In the genomic region with DNA sequence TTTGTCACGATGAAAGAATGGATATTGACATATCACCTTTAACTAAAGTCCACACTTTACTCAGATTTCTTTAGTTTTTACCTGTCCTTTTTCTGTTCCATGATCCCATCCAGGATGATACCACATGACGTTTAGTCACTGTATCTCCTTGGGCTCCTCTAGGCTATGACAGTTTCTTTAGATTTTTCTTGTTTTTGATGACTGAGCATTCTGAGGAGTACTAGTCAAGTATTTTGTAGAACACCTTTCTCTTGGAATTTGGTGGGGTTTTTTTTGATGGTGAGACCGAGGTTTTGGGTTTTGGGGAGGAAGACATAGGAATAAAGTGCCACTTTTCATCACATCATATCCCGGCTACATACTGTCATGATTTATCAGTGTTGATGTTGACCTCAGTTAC, we compare ENCODE assay signal across 2 cellular contexts.
TF ChIP-seq lines count a peak whose summit lies in the region.

No MANE protein-coding gene starts in this region.

TF ChIP-seq in HepG2, 621 proteins besides CTCF, POLR2A, EP300 and RAD21:
- TF ChIP-seq, protein P1, sequence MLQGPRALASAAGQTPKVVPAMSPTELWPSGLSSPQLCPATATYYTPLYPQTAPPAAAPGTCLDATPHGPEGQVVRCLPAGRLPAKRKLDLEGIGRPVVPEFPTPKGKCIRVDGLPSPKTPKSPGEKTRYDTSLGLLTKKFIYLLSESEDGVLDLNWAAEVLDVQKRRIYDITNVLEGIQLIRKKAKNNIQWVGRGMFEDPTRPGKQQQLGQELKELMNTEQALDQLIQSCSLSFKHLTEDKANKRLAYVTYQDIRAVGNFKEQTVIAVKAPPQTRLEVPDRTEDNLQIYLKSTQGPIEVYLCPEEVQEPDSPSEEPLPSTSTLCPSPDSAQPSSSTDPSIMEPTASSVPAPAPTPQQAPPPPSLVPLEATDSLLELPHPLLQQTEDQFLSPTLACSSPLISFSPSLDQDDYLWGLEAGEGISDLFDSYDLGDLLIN (CRISPR knock-in tag; IDR thresholded peaks at IDR 0.05; ENCODE audit: borderline replicate concordance), result no peak
- TF ChIP-seq MAFK (conservative IDR thresholded peaks at IDR 0.05 in 1 of 2, IDR thresholded peaks at IDR 0.05 in 1 of 2; ENCODE audit: low read length in 2 of 2), result peak in 1 of 2 experiments; percentile 73; a peak in 3 of 4 replicates
- TF ChIP-seq MAFF (IDR thresholded peaks at IDR 0.05; ENCODE audit: low read depth, low read length), result peak; percentile 57

TF ChIP-seq in K562, 482 proteins besides CTCF, POLR2A, EP300 and RAD21:
- TF ChIP-seq MAFF (IDR thresholded peaks at IDR 0.05; ENCODE audit: low read length) (peak; percentile 38; the same call in 1 of the 2 replicates), ZNF184 (CRISPR knock-in tag; IDR thresholded peaks at IDR 0.05) (no peak), MTA1 (IDR thresholded peaks at IDR 0.05; ENCODE audit: borderline replicate concordance) (no peak), MAFG (tag; conservative IDR thresholded peaks at IDR 0.05) (peak; percentile 33; the same call in 1 of the 2 replicates), CXXC5 (CRISPR knock-in tag; IDR thresholded peaks at IDR 0.05) (no peak), U2AF2 (optimal IDR thresholded peaks at IDR 0.05; ENCODE audit: low read depth, low read length) (no peak), RB1 (IDR thresholded peaks at IDR 0.05; ENCODE audit: low read depth) (no peak), STAT5A (IDR thresholded peaks at IDR 0.05; ENCODE audit: borderline replicate concordance, low read length) (no peak), C11orf30 (IDR thresholded peaks at IDR 0.05; ENCODE audit: low read depth) (peak; percentile 69), NFE2L1 (tag; IDR thresholded peaks at IDR 0.05; ENCODE audit: borderline replicate concordance, low read depth) (no peak), ZBTB5 (IDR thresholded peaks at IDR 0.05) (no peak), FUS (optimal IDR thresholded peaks at IDR 0.05; ENCODE audit: low read depth, low read length) (no peak), RCOR1 (IDR thresholded peaks at IDR 0.05; ENCODE audit: borderline replicate concordance in 1 of 2, low read depth in 2 of 2, low read length in 2 of 2) (no peak), KLF10 (CRISPR knock-in tag; IDR thresholded peaks at IDR 0.05) (no peak), ETV6 (IDR thresholded peaks at IDR 0.05; ENCODE audit: borderline replicate concordance in 1 of 2, low read depth in 2 of 2, low read length in 1 of 2) (no peak), ETV6 (CRISPR knock-in tag; IDR thresholded peaks at IDR 0.05; ENCODE audit: borderline replicate concordance) (no peak), RBM34 (IDR thresholded peaks at IDR 0.05; ENCODE audit: borderline replicate concordance, insufficient read depth, low read length) (no peak), ZNF586 (CRISPR knock-in tag; conservative IDR thresholded peaks at IDR 0.05) (no peak), ZNF316 (IDR thresholded peaks at IDR 0.05) (peak; percentile 81), DNMT1 (IDR thresholded peaks at IDR 0.05) (no peak), MAZ (CRISPR knock-in tag; conservative IDR thresholded peaks at IDR 0.05 in 1 of 2, IDR thresholded peaks at IDR 0.05 in 1 of 2) (no peak), ZBTB43 (CRISPR knock-in tag; IDR thresholded peaks at IDR 0.05) (no peak), ZNF311 (CRISPR knock-in tag; IDR thresholded peaks at IDR 0.05) (no peak), KDM1A (IDR thresholded peaks at IDR 0.05) (no peak), MEIS2 (IDR thresholded peaks at IDR 0.05; ENCODE audit: partially characterized antibody) (no peak), HNRNPK (IDR thresholded peaks at IDR 0.05; ENCODE audit: low read depth, low read length, poor library complexity, severe bottlenecking) (no peak), LEF1 (IDR thresholded peaks at IDR 0.05) (no peak), RHOXF2B (CRISPR knock-in tag; conservative IDR thresholded peaks at IDR 0.05) (no peak), CBFA2T3 (IDR thresholded peaks at IDR 0.05) (no peak)
- TF ChIP-seq, protein P2, sequence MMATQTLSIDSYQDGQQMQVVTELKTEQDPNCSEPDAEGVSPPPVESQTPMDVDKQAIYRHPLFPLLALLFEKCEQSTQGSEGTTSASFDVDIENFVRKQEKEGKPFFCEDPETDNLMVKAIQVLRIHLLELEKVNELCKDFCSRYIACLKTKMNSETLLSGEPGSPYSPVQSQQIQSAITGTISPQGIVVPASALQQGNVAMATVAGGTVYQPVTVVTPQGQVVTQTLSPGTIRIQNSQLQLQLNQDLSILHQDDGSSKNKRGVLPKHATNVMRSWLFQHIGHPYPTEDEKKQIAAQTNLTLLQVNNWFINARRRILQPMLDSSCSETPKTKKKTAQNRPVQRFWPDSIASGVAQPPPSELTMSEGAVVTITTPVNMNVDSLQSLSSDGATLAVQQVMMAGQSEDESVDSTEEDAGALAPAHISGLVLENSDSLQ (IDR thresholded peaks at IDR 0.05), result no peak
- TF ChIP-seq, protein P3, sequence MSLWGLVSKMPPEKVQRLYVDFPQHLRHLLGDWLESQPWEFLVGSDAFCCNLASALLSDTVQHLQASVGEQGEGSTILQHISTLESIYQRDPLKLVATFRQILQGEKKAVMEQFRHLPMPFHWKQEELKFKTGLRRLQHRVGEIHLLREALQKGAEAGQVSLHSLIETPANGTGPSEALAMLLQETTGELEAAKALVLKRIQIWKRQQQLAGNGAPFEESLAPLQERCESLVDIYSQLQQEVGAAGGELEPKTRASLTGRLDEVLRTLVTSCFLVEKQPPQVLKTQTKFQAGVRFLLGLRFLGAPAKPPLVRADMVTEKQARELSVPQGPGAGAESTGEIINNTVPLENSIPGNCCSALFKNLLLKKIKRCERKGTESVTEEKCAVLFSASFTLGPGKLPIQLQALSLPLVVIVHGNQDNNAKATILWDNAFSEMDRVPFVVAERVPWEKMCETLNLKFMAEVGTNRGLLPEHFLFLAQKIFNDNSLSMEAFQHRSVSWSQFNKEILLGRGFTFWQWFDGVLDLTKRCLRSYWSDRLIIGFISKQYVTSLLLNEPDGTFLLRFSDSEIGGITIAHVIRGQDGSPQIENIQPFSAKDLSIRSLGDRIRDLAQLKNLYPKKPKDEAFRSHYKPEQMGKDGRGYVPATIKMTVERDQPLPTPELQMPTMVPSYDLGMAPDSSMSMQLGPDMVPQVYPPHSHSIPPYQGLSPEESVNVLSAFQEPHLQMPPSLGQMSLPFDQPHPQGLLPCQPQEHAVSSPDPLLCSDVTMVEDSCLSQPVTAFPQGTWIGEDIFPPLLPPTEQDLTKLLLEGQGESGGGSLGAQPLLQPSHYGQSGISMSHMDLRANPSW (CRISPR knock-in tag; IDR thresholded peaks at IDR 0.05), result no peak
- TF ChIP-seq, protein P4, sequence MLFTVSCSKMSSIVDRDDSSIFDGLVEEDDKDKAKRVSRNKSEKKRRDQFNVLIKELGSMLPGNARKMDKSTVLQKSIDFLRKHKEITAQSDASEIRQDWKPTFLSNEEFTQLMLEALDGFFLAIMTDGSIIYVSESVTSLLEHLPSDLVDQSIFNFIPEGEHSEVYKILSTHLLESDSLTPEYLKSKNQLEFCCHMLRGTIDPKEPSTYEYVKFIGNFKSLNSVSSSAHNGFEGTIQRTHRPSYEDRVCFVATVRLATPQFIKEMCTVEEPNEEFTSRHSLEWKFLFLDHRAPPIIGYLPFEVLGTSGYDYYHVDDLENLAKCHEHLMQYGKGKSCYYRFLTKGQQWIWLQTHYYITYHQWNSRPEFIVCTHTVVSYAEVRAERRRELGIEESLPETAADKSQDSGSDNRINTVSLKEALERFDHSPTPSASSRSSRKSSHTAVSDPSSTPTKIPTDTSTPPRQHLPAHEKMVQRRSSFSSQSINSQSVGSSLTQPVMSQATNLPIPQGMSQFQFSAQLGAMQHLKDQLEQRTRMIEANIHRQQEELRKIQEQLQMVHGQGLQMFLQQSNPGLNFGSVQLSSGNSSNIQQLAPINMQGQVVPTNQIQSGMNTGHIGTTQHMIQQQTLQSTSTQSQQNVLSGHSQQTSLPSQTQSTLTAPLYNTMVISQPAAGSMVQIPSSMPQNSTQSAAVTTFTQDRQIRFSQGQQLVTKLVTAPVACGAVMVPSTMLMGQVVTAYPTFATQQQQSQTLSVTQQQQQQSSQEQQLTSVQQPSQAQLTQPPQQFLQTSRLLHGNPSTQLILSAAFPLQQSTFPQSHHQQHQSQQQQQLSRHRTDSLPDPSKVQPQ (CRISPR knock-in tag; IDR thresholded peaks at IDR 0.05; ENCODE audit: borderline replicate concordance), result no peak
- TF ChIP-seq, protein P5, sequence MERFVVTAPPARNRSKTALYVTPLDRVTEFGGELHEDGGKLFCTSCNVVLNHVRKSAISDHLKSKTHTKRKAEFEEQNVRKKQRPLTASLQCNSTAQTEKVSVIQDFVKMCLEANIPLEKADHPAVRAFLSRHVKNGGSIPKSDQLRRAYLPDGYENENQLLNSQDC (CRISPR knock-in tag; IDR thresholded peaks at IDR 0.05), result no peak
- TF ChIP-seq, protein P6, sequence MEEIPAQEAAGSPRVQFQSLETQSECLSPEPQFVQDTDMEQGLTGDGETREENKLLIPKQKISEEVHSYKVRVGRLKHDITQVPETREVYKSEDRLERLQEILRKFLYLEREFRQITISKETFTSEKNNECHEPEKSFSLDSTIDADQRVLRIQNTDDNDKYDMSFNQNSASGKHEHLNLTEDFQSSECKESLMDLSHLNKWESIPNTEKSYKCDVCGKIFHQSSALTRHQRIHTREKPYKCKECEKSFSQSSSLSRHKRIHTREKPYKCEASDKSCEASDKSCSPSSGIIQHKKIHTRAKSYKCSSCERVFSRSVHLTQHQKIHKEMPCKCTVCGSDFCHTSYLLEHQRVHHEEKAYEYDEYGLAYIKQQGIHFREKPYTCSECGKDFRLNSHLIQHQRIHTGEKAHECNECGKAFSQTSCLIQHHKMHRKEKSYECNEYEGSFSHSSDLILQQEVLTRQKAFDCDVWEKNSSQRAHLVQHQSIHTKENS (CRISPR knock-in tag; IDR thresholded peaks at IDR 0.05), result no peak
- TF ChIP-seq, protein P7, sequence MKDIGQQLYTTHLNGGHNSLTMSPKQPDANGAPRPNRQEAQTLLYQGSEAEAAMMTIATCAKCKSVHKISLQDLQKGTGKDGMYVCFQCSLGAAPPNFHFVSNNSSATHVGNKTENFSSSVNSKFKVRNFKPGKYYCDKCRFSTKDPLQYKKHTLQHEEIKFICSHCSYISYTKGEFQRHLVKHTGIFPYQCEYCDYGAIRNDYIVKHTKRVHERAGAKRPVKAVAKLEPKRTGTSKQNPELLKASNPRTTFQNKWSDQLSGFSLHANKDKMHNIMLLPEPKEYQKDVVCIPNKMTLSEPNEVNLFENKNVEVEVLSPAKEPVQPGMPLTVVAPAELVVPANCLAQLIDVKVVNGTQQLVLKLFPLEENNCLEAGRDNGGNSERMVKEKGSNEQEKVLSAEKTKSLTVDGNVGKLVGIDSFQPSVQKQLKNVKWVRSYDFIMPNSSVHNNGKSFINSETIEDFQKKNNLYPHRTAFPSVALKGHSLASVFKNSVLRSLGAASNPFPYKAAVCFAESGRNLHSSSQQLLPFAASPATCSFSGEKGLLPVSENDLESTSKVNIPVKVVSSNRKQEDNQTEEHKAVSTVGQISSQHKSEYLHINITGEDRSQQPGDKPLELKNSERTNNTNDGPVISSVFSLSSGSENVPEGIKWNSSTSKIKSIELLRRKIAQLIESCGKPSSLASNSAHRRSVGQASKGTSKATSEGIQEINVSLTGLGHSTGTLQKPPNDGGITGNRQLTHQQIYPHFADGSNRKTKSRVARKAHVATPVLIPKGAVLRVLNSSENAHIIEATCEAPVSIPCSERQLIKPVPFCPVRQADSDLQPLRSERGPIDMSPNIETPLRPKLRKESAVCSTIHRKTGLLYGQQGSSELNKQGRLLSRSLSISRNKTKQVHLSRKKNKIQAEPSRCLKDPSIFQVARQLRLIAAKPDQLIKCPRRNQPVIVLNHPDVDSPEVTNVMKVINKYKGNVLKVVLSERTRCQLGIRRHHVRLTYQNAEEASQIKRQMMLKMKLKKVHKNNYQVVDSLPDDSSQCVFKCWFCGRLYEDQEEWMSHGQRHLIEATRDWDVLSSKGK (CRISPR knock-in tag; IDR thresholded peaks at IDR 0.05), result no peak
